Comparison of ENCODE assay signal across 18 cellular contexts in genomic region chrX:138008280-138008679, GRCh38.
DNase-seq lines count a peak whose midpoint lies in the region; ATAC-seq and TF ChIP-seq lines count a peak whose summit lies in the region.
"Had no signal": no experiment of that assay in that cellular context is flagged by ENCODE, and none has a peak within 500 bp of the region (broad histone marks: within the 10 kb centered on the region; RNA-seq: fewer than 3 reads in every experiment).

No MANE protein-coding gene starts in this region.

- no peaks in the 10 kb centered on the region for H3K4me1 Mint-ChIP-seq in endodermal cell
- H3K4me1 Mint-ChIP-seq in neural progenitor cell = peaks cover 47% of the 10 kb centered on the region
- H3K4me1 Mint-ChIP-seq: B cell, GM23338 had no signal

- H3K27ac Mint-ChIP-seq in endodermal cell (no peak overlapping the region), neural progenitor cell (peak overlapping the region; percentile 40)
- H3K27ac Mint-ChIP-seq: B cell; CD8-positive, alpha-beta T cell; GM23338; HFFc6 had no signal

- peak; percentile 58 to 76 for DNase-seq in HAP-1 (ENCODE audit: low spot score in 2 of 2)
- no peak for DNase-seq in endodermal cell
- no peak for DNase-seq in neural progenitor cell (ENCODE audit: low spot score)
- no peak for DNase-seq in dorsolateral prefrontal cortex
- no peak for DNase-seq in activated CD8-positive, alpha-beta memory T cell treated with anti-CD3 and anti-CD28 coated beads, Interleukin-2, amount 50 U/mL, for 48 hours
- DNase-seq: 8988T; Calu3; CD8-positive, alpha-beta T cell; DMS79 treated with DMSO at 0.1 percent for 48 hours; GF-D8; HFFc6; IMR-90 had no signal

- no peaks in the 10 kb centered on the region for H4K20me1 ChIP-seq in neural progenitor cell (ENCODE audit: low read depth)
- H4K20me1 ChIP-seq: BLaER1 treated with 17β-estradiol and CSF1 and Interleukin-3, amounts not matched to agents 10 nM and 100 nM had no signal

- intact Hi-C loops in dorsolateral prefrontal cortex (cut with DNase I) = no loop called here

- 70 to 81% methylated on average over 3 to 5 of the region's 5 CpGs for WGBS in endodermal cell (ENCODE audit: insufficient coverage in 1 of 2, insufficient read length in 1 of 2), 2 experiments

- H3K79me2 ChIP-seq in neural progenitor cell (ENCODE audit: low read depth) = no peaks in the 10 kb centered on the region

- H3K9me3 Mint-ChIP-seq in endodermal cell = peaks cover 31% of the 10 kb centered on the region
- no peaks in the 10 kb centered on the region for H3K9me3 Mint-ChIP-seq in neural progenitor cell
- H3K9me3 Mint-ChIP-seq: CD8-positive, alpha-beta T cell; GM23338 had no signal

- H3K9me3 ChIP-seq in HAP-1 (no peaks in the 10 kb centered on the region), endodermal cell (ENCODE audit: control insufficient read depth, low read length) (no peaks in the 10 kb centered on the region), neural progenitor cell (ENCODE audit: low read depth) (no peaks in the 10 kb centered on the region)
- H3K9me3 ChIP-seq: BLaER1 treated with 17β-estradiol and CSF1 and Interleukin-3, amounts not matched to agents 10 nM and 100 nM had no signal

- H3K9ac ChIP-seq in endodermal cell (ENCODE audit: extremely low read depth, low read length, poor library complexity, severe bottlenecking) = no peak overlapping the region
- no peak overlapping the region for H3K9ac ChIP-seq in neural progenitor cell
- H3K9ac ChIP-seq: BLaER1 treated with 17β-estradiol and CSF1 and Interleukin-3, amounts not matched to agents 10 nM and 100 nM had no signal

- H3K4me3 ChIP-seq in HAP-1 = no peak overlapping the region
- H3K4me3 ChIP-seq in endodermal cell (ENCODE audit: low read length) = no peak overlapping the region
- no peak overlapping the region for H3K4me3 ChIP-seq in neural progenitor cell
- no peak overlapping the region for H3K4me3 ChIP-seq in dorsolateral prefrontal cortex
- H3K4me3 ChIP-seq: BLaER1 treated with 17β-estradiol and CSF1 and Interleukin-3, amounts not matched to agents 10 nM and 100 nM; GM23338 had no signal

- H3K36me3 ChIP-seq in HAP-1 (replicated peaks) = no peaks in the 10 kb centered on the region
- no peaks in the 10 kb centered on the region for H3K36me3 ChIP-seq in endodermal cell (ENCODE audit: control insufficient read depth, insufficient read depth, low read length)
- H3K36me3 ChIP-seq in neural progenitor cell = no peaks in the 10 kb centered on the region
- H3K36me3 ChIP-seq: BLaER1 treated with 17β-estradiol and CSF1 and Interleukin-3, amounts not matched to agents 10 nM and 100 nM had no signal

- H3K27me3 Mint-ChIP-seq in endodermal cell (ENCODE audit: insufficient read depth) (no peaks in the 10 kb centered on the region), neural progenitor cell (ENCODE audit: insufficient read depth, low read depth) (peaks cover 6% of the 10 kb centered on the region)
- H3K27me3 Mint-ChIP-seq: B cell had no signal

- TF ChIP-seq CTCF in endodermal cell (conservative IDR thresholded peaks at IDR 0.05) (no peak), neural progenitor cell (IDR thresholded peaks at IDR 0.05) (no peak), dorsolateral prefrontal cortex (IDR thresholded peaks at IDR 0.05 in 54 of 56, conservative IDR thresholded peaks at IDR 0.05 in 2 of 56; ENCODE audit: low read depth in 1 of 56, partially characterized antibody in 56 of 56) (no peak)

- H3K36me3 Mint-ChIP-seq in endodermal cell (ENCODE audit: low read depth) = no peaks in the 10 kb centered on the region
- H3K36me3 Mint-ChIP-seq in neural progenitor cell = no peaks in the 10 kb centered on the region
- H3K36me3 Mint-ChIP-seq: CD8-positive, alpha-beta T cell had no signal

- in situ Hi-C loops in HAP-1 (cut with MboI; ENCODE audit: low sequenced_read_pairs) = no loop called here

- H3K4me2 ChIP-seq in neural progenitor cell = no peak overlapping the region
- H3K4me2 ChIP-seq: BLaER1 treated with 17β-estradiol and CSF1 and Interleukin-3, amounts not matched to agents 10 nM and 100 nM; GM23338 had no signal

- no peak overlapping the region for H2AFZ ChIP-seq in neural progenitor cell (replicated peaks)
- H2AFZ ChIP-seq: GM23338 had no signal

- H3K4me3 Mint-ChIP-seq in endodermal cell = no peak overlapping the region
- H3K4me3 Mint-ChIP-seq in neural progenitor cell = peak overlapping the region; percentile 41
- H3K4me3 Mint-ChIP-seq: B cell; CD8-positive, alpha-beta T cell; GM23338; HFFc6 had no signal

- ATAC-seq in HG02623 (IDR thresholded peaks at IDR 0.05; ENCODE audit: unreplicated experiment) (no peak), GM18517 (IDR thresholded peaks at IDR 0.05; ENCODE audit: unreplicated experiment) (no peak)
- ATAC-seq: CD8-positive, alpha-beta T cell; GM23338; HCT116 had no signal

- peaks cover 19% of the 10 kb centered on the region for H3K4me1 ChIP-seq in HAP-1
- H3K4me1 ChIP-seq in endodermal cell (ENCODE audit: control insufficient read depth, insufficient read depth, low read length) = no peaks in the 10 kb centered on the region
- peaks cover 11% of the 10 kb centered on the region for H3K4me1 ChIP-seq in neural progenitor cell
- H3K4me1 ChIP-seq: BLaER1 treated with 17β-estradiol and CSF1 and Interleukin-3, amounts not matched to agents 10 nM and 100 nM had no signal

- no peaks in the 10 kb centered on the region for H3F3A ChIP-seq in neural progenitor cell (ENCODE audit: low read depth)

- H3K27me3 ChIP-seq in HAP-1 (ENCODE audit: low read depth) = no peaks in the 10 kb centered on the region
- no peaks in the 10 kb centered on the region for H3K27me3 ChIP-seq in endodermal cell (ENCODE audit: control insufficient read depth, insufficient read depth, low read length, poor library complexity, severe bottlenecking)
- H3K27me3 ChIP-seq in neural progenitor cell = no peaks in the 10 kb centered on the region
- H3K27me3 ChIP-seq in dorsolateral prefrontal cortex = peaks cover 0 to 83% (median 20%) of the 10 kb centered on the region in 45 donors

- H3K27ac ChIP-seq in endodermal cell (ENCODE audit: low read depth, low read length) = peak overlapping the region; percentile 70
- no peak overlapping the region for H3K27ac ChIP-seq in neural progenitor cell
- no peak overlapping the region for H3K27ac ChIP-seq in dorsolateral prefrontal cortex
- H3K27ac ChIP-seq: BLaER1 treated with 17β-estradiol and CSF1 and Interleukin-3, amounts not matched to agents 10 nM and 100 nM had no signal

Comparison
In these comparisons a context has a peak if more than half of its experiments do, and no peak if none do; other contexts are left out.
1. DNase-seq: peak in HAP-1 (2 of 2); none in endodermal cell (single experiment), neural progenitor cell (single experiment), dorsolateral prefrontal cortex (0 of 10) and activated CD8-positive, alpha-beta memory T cell treated with anti-CD3 and anti-CD28 coated beads, Interleukin-2, amount 50 U/mL, for 48 hours (single experiment).